24 cellular contexts compared by ENCODE assay signal in genomic region chr7:14137676-14138075, GRCh38.
"Had no signal": no experiment of that assay in that cellular context is flagged by ENCODE, and none has a peak within 500 bp of the region (broad histone marks: within the 10 kb centered on the region; RNA-seq: fewer than 3 reads in every experiment).

No MANE protein-coding gene starts in this region.

- H3K36me3 Mint-ChIP-seq: activated naive CD8-positive, alpha-beta T cell had no signal

- H3K4me1 Mint-ChIP-seq: activated B cell treated with CpG ODN at 0.5 μM for 24 hours; activated CD4-positive, alpha-beta T cell treated with anti-CD3 and anti-CD28 coated beads, Interleukin-2, amount 10 ng/mL, durations not matched to agents 24 days and 14 days; activated T-helper 17 cell treated with anti-CD3 and anti-CD28 coated beads, Interleukin-2, amount 50 U/mL, for 72 hours; T-helper 17 cell had no signal

- H3K4me3 Mint-ChIP-seq: activated B cell treated with CpG ODN at 0.5 μM for 24 hours; activated CD4-positive, alpha-beta T cell treated with anti-CD3 and anti-CD28 coated beads, Interleukin-2, amount 10 ng/mL, durations not matched to agents 24 days and 14 days; activated naive CD4-positive, alpha-beta T cell treated with anti-CD3 and anti-CD28 coated beads for 36 hours; activated naive CD8-positive, alpha-beta T cell; activated T-helper 17 cell treated with anti-CD3 and anti-CD28 coated beads, Interleukin-2, amount 50 U/mL, for 72 hours; T-helper 17 cell had no signal

- H3K27me3 ChIP-seq: brain microvascular endothelial cell had no signal

- H3K27ac ChIP-seq: brain microvascular endothelial cell, KMS-11 had no signal

- H3K9ac ChIP-seq: KMS-11 had no signal

- ATAC-seq: activated T-helper 17 cell treated with anti-CD3 and anti-CD28 coated beads, Interleukin-2, amount 50 U/mL, for 72 hours; Panc1; T-helper 17 cell had no signal

- H3K27me3 Mint-ChIP-seq: activated B cell treated with CpG ODN at 0.5 μM for 24 hours; activated CD4-positive, alpha-beta T cell treated with anti-CD3 and anti-CD28 coated beads, Interleukin-2, amount 10 ng/mL, durations not matched to agents 24 days and 14 days; activated naive CD8-positive, alpha-beta T cell; activated T-helper 17 cell treated with anti-CD3 and anti-CD28 coated beads, Interleukin-2, amount 50 U/mL, for 72 hours; T-helper 17 cell had no signal

- H3K36me3 ChIP-seq: brain microvascular endothelial cell had no signal

- H3K27ac Mint-ChIP-seq: activated B cell treated with CpG ODN at 0.5 μM for 24 hours; activated CD4-positive, alpha-beta T cell treated with anti-CD3 and anti-CD28 coated beads, Interleukin-2, amount 10 ng/mL, durations not matched to agents 24 days and 14 days; activated naive CD4-positive, alpha-beta T cell treated with anti-CD3 and anti-CD28 coated beads for 36 hours; activated naive CD8-positive, alpha-beta T cell; activated T-helper 17 cell treated with anti-CD3 and anti-CD28 coated beads, Interleukin-2, amount 50 U/mL, for 72 hours; T-helper 17 cell had no signal

- H3K4me2 ChIP-seq: KMS-11 had no signal

- DNase-seq: activated B cell treated with CpG ODN at 0.5 μM for 24 hours; activated CD4-positive, alpha-beta T cell treated with anti-CD3 and anti-CD28 coated beads for 1 hour; activated CD4-positive, alpha-beta T cell treated with anti-CD3 and anti-CD28 coated beads, Interleukin-2, amount 10 ng/mL, durations not matched to agents 24 days and 14 days; activated CD4-positive, alpha-beta T cell treated with anti-CD3 and anti-CD28 coated beads, Interleukin-2, amount 50 U/mL, for 48 hours; activated gamma-delta T cell; activated naive CD4-positive, alpha-beta T cell treated with anti-CD3 and anti-CD28 coated beads for 36 hours; activated T-cell treated with anti-CD3 and anti-CD28 coated beads for 4 hours; activated T-cell treated with anti-CD3 and anti-CD28 coated beads, Interleukin-2, amount 50 U/mL, for 48 hours; amygdala; brain microvascular endothelial cell; NCI-H1092; NCI-H1417; NCI-H1930; NCI-H2171; NCI-H2227 treated with DMSO at 0.1 percent for 48 hours; NCI-H446 treated with DMSO at 0.1 percent for 48 hours; NCI-H526 treated with DMSO at 0.1 percent for 48 hours; SHP77 treated with DMSO at 0.1 percent for 48 hours; T-helper 17 cell; T-helper 9 cell had no signal

- H3K9me3 Mint-ChIP-seq: activated CD4-positive, alpha-beta T cell treated with anti-CD3 and anti-CD28 coated beads, Interleukin-2, amount 10 ng/mL, durations not matched to agents 24 days and 14 days; activated T-helper 17 cell treated with anti-CD3 and anti-CD28 coated beads, Interleukin-2, amount 50 U/mL, for 72 hours had no signal
